Comparison of ENCODE assay signal across 8 cellular contexts in genomic region chr15:40764766-40765136, GRCh38. TPM values are rescaled to one million over a fixed set of nuclear protein-coding genes. Genes with fewer than 3 reads are reported as not detected.
A peak's percentile ranks its signal among the peaks of the same experiment; 100 is the strongest.
DNase-seq lines count a peak whose midpoint lies in the region; ATAC-seq and TF ChIP-seq lines count a peak whose summit lies in the region.

No MANE protein-coding gene starts in this region.

- no peaks in the 10 kb centered on the region for H3K27me3 ChIP-seq in GM23248 (replicated peaks; ENCODE audit: insufficient read depth)

- peaks cover 26% of the 10 kb centered on the region for H3F3A ChIP-seq in GM23248 (ENCODE audit: insufficient read depth)

- no peak for ATAC-seq in GM21529 (IDR thresholded peaks at IDR 0.05; ENCODE audit: unreplicated experiment)

- H3K4me3 ChIP-seq in GM23248: peak overlapping the region; percentile 70; the same call in 1 of the 2 replicates
- H3K4me3 ChIP-seq in SK-N-MC: peak overlapping the region; percentile 79
- peak overlapping the region; percentile 52 to 63 for H3K4me3 ChIP-seq in foreskin fibroblast (ENCODE audit: low read depth in 1 of 2, low read length in 2 of 2)
- H3K4me3 ChIP-seq in retinal pigment epithelial cell (ENCODE audit: low read length): peak overlapping the region; percentile 52

- H3K4me1 ChIP-seq in GM23248 (ENCODE audit: insufficient read depth): peaks cover 33% of the 10 kb centered on the region

- DNase-seq in GM23248 (peak; percentile 49), SK-N-MC (ENCODE audit: low read depth, low spot score) (no peak), foreskin fibroblast (no peak), retinal pigment epithelial cell (ENCODE audit: low read depth) (no peak), kidney tubule cell (ENCODE audit: low spot score) (no peak), RKO (ENCODE audit: low spot score) (no peak), dedifferentiated amniotic fluid mesenchymal stem cell (ENCODE audit: extremely low spot score) (no peak)

- H3K9me3 ChIP-seq in GM23248 (ENCODE audit: low read depth) (no peaks in the 10 kb centered on the region), SK-N-MC (ENCODE audit: low read depth, low read length) (no peaks in the 10 kb centered on the region)

- H2AFZ ChIP-seq in GM23248: peak overlapping the region; percentile 55; the same call in 1 of the 2 replicates

- in situ Hi-C loops in GM23248 (cut with MboI): no loop called here

- H3K79me2 ChIP-seq in GM23248 (ENCODE audit: insufficient read depth): no peaks in the 10 kb centered on the region

- no peaks in the 10 kb centered on the region for H3K9me2 ChIP-seq in GM23248 (ENCODE audit: insufficient read depth)

- H3K9ac ChIP-seq in GM23248 (peak overlapping the region; percentile 29; the same call in 1 of the 2 replicates), SK-N-MC (ENCODE audit: insufficient read length) (peak overlapping the region; percentile 28)

- H3K36me3 ChIP-seq in GM23248 (ENCODE audit: low read depth): no peaks in the 10 kb centered on the region
- H3K36me3 ChIP-seq in SK-N-MC (ENCODE audit: insufficient read depth, low read length): no peaks in the 10 kb centered on the region; the same call in 1 of the 2 replicates

- TF ChIP-seq CTCF in foreskin fibroblast (IDR thresholded peaks at IDR 0.05; ENCODE audit: low read depth, low read length) (no peak), retinal pigment epithelial cell (conservative IDR thresholded peaks at IDR 0.05; ENCODE audit: low read depth, low read length) (no peak)

- H3K27ac ChIP-seq in GM23248 (peak overlapping the region; percentile 71), SK-N-MC (peak overlapping the region; percentile 88)

- 5 to 9% methylated on average over 6 of the region's 6 CpGs for WGBS in GM23248 (ENCODE audit: low coverage in 1 of 2, low lambda C conversion rate in 2 of 2, missing lambda C conversion rate in 2 of 2), 2 experiments

- H4K20me1 ChIP-seq in GM23248 (ENCODE audit: insufficient read depth): no peaks in the 10 kb centered on the region

- peak overlapping the region; percentile 90 for H3K4me2 ChIP-seq in GM23248 (ENCODE audit: unreplicated experiment)

RNA-seq across cellular contexts. Expression of gene GCHFR, which starts 0.9 kb away (rescaled TPM):
- 0.54 and 8.9 TPM in 2 replicates for total RNA-seq in GM23248 (2014; rRNA removed; shearing (Covaris generic))
- 1.8 and 2.3 TPM in 2 replicates for polyA plus RNA-seq in GM23248 (2016; fragmentation: Nextera tagmentation; extraction: Ambion mirVana)

RNA-seq across cellular contexts. Expression of gene C15orf62, which starts 5.0 kb away (rescaled TPM):
- not detected in 2 replicates for total RNA-seq in GM23248 (2014; rRNA removed; shearing (Covaris generic))
- 0.11 and 0.28 TPM in 2 replicates for polyA plus RNA-seq in GM23248 (2016; fragmentation: Nextera tagmentation; extraction: Ambion mirVana)

RNA-seq across cellular contexts. Expression of gene RMDN3, which starts 9.7 kb away (rescaled TPM):
- 25.9 and 30.0 TPM in 2 replicates for total RNA-seq in GM23248 (2014; rRNA removed; shearing (Covaris generic))
- polyA plus RNA-seq in GM23248 (2016; fragmentation: Nextera tagmentation; extraction: Ambion mirVana): 41.4 TPM in 2 replicates

RNA-seq across cellular contexts. Expression of gene ZFYVE19, which starts 42.1 kb away (rescaled TPM):
- 24.2 and 33.5 TPM in 2 replicates for total RNA-seq in GM23248 (2014; rRNA removed; shearing (Covaris generic))
- polyA plus RNA-seq in GM23248 (2016; fragmentation: Nextera tagmentation; extraction: Ambion mirVana): 11.7 and 15.0 TPM in 2 replicates

RNA-seq across cellular contexts. Expression of gene DNAJC17, which starts 42.5 kb away (rescaled TPM):
- 13.4 and 64.4 TPM in 2 replicates for total RNA-seq in GM23248 (2014; rRNA removed; shearing (Covaris generic))
- polyA plus RNA-seq in GM23248 (2016; fragmentation: Nextera tagmentation; extraction: Ambion mirVana): 36.4 and 44.6 TPM in 2 replicates
